ENCODE assay signal across 22 cellular contexts in genomic region chr15:92123848-92124631, GRCh38.
A peak's percentile ranks its signal among the peaks of the same experiment; 100 is the strongest.
DNase-seq lines count a peak whose midpoint lies in the region; ATAC-seq, FAIRE-seq and TF ChIP-seq lines count a peak whose summit lies in the region.
"Had no signal": no experiment of that assay in that cellular context is flagged by ENCODE, and none has a peak within 500 bp of the region (broad histone marks: within the 10 kb centered on the region; RNA-seq: fewer than 3 reads in every experiment).

No MANE protein-coding gene starts in this region.

- no peak overlapping the region for H2BK120ac ChIP-seq in H1 (replicated peaks; ENCODE audit: low read depth, low read length)

- TF ChIP-seq CTCF in H1 (IDR thresholded peaks at IDR 0.05; ENCODE audit: control extremely low read depth in 1 of 3, insufficient read depth in 1 of 3, low read depth in 1 of 3, low read length in 3 of 3): no peak
- TF ChIP-seq CTCF in sigmoid colon (IDR thresholded peaks at IDR 0.05): no peak
- no peak for TF ChIP-seq CTCF in uterus (IDR thresholded peaks at IDR 0.05)

- no peaks in the 10 kb centered on the region for H3K27me3 ChIP-seq in H1 (replicated peaks in 1 of 4; ENCODE audit: control insufficient read depth in 3 of 4, extremely low read depth in 1 of 4, insufficient read depth in 3 of 4, low read length in 3 of 4)
- no peaks in the 10 kb centered on the region for H3K27me3 ChIP-seq in sigmoid colon
- no peaks in the 10 kb centered on the region for H3K27me3 ChIP-seq in uterus
- H3K27me3 ChIP-seq: BLaER1 treated with 17β-estradiol and CSF1 and Interleukin-3, amounts not matched to agents 10 nM and 100 nM; tibial artery had no signal

- H3K36me3 ChIP-seq in H1 (ENCODE audit: control insufficient read depth in 2 of 4, insufficient read depth in 4 of 4, low read length in 3 of 4): peaks cover 0 to 16% (median 0%) of the 10 kb centered on the region in 4 experiments; a peak in 2 of 8 replicates
- peaks cover 0 to 4% (median 0%) of the 10 kb centered on the region in 4 donors for H3K36me3 ChIP-seq in sigmoid colon
- no peaks in the 10 kb centered on the region for H3K36me3 ChIP-seq in uterus

- H3K23ac ChIP-seq in H1 (ENCODE audit: insufficient read length): no peak overlapping the region

- TF ChIP-seq POLR2A in H1 (IDR thresholded peaks at IDR 0.05; ENCODE audit: control extremely low read depth in 1 of 2, low read depth in 2 of 2, low read length in 2 of 2): no peak
- TF ChIP-seq POLR2A in sigmoid colon (IDR thresholded peaks at IDR 0.05): no peak
- TF ChIP-seq POLR2A in uterus (IDR thresholded peaks at IDR 0.05): no peak

- WGBS in H1 (ENCODE audit: extremely low coverage in 1 of 2, insufficient coverage in 1 of 2, insufficient read length in 1 of 2, insufficient replicate concordance in 2 of 2, low coverage in 1 of 2, low lambda C conversion rate in 2 of 2, missing lambda C conversion rate in 1 of 2), 2 experiments: 55% methylated on average over 7 of the region's 7 CpGs; no CpG with 5 or more reads in 1 of the 2 experiments
- 93 to 94% methylated on average over 7 of the region's 7 CpGs for WGBS in sigmoid colon, 2 donors

- peak overlapping the region; percentile 85; the same call in 1 of the 2 replicates for H2BK12ac ChIP-seq in H1 (ENCODE audit: low read depth, low read length)

- H3K9me3 ChIP-seq in H1 (ENCODE audit: insufficient read depth in 2 of 2, low read depth in 1 of 2, low read length in 1 of 2): peaks cover 8 to 10% of the 10 kb centered on the region in 2 experiments
- H3K9me3 ChIP-seq in sigmoid colon: no peaks in the 10 kb centered on the region
- H3K9me3 ChIP-seq in uterus: no peaks in the 10 kb centered on the region
- H3K9me3 ChIP-seq: tibial artery had no signal

- peaks cover 29% of the 10 kb centered on the region for H3K36me3 Mint-ChIP-seq in activated CD8-positive, alpha-beta memory T cell treated with anti-CD3 and anti-CD28 coated beads, Interleukin-2, amount 10 ng/mL, durations not matched to agents 7 days and 5 days

- intact Hi-C loops in sigmoid colon (cut with DNase I) (no loop called here), uterus (cut with DNase I; ENCODE audit: low total_unique reads) (no loop called here), posterior vena cava (cut with DNase I) (no loop called here)

- H3K27me3 Mint-ChIP-seq in activated CD8-positive, alpha-beta memory T cell treated with anti-CD3 and anti-CD28 coated beads, Interleukin-2, amount 10 ng/mL, durations not matched to agents 7 days and 5 days: no peaks in the 10 kb centered on the region

- no peak overlapping the region for H3K56ac ChIP-seq in H1 (replicated peaks; ENCODE audit: insufficient read length, low read depth, low read length)

- H3K79me1 ChIP-seq in H1 (ENCODE audit: low read depth, low read length): no peaks in the 10 kb centered on the region

- H2AK5ac ChIP-seq in H1 (ENCODE audit: low read depth, low read length): no peak overlapping the region

- FAIRE-seq in H1 (lab: Jason Lieb, UNC): peak; percentile 77
- FAIRE-seq: A204.1, GM12878 had no signal

- no peaks in the 10 kb centered on the region for H4K20me1 ChIP-seq in H1 (replicated peaks in 1 of 2; ENCODE audit: control insufficient read depth in 1 of 2, insufficient read depth in 2 of 2, low read length in 2 of 2)
- H4K20me1 ChIP-seq: BLaER1 treated with 17β-estradiol and CSF1 and Interleukin-3, amounts not matched to agents 10 nM and 100 nM had no signal

- TF ChIP-seq RAD21 in H1 (IDR thresholded peaks at IDR 0.05 in 1 of 2, conservative IDR thresholded peaks at IDR 0.05 in 1 of 2; ENCODE audit: low read depth in 2 of 2, low read length in 2 of 2): no peak

- H3K4me3 Mint-ChIP-seq in activated CD8-positive, alpha-beta memory T cell treated with anti-CD3 and anti-CD28 coated beads, Interleukin-2, amount 10 ng/mL, durations not matched to agents 7 days and 5 days: no peak overlapping the region
- H3K4me3 Mint-ChIP-seq: nephron had no signal

- POLR2A ChIA-PET in H1 (lab: Charles Lee; ENCODE audit: partially characterized antibody): interaction anchor here (0.7 to 1.8 kb wide), 5 partner anchors 10 to 594 kb away, joined by 3 to 5 read pairs (median 3); no protein-coding TSS in a partner anchor

- H3K14ac ChIP-seq in H1 (ENCODE audit: insufficient read length): no peak overlapping the region

- no peak overlapping the region for H4K8ac ChIP-seq in H1 (ENCODE audit: extremely low read depth, insufficient read depth, low read length)

- CTCF ChIA-PET in activated CD8-positive, alpha-beta memory T cell treated with anti-CD3 and anti-CD28 coated beads, Interleukin-2, amount 10 ng/mL, durations not matched to agents 7 days and 5 days (lab: Charles Lee): no interaction called here
- CTCF ChIA-PET in H1 (lab: Charles Lee; ENCODE audit: partially characterized antibody): interaction anchor here (0.8 to 2.9 kb wide), 8 partner anchors 9 to 202 kb away, joined by 3 to 11 read pairs (median 4); no protein-coding TSS in a partner anchor

- no peak overlapping the region for H2AFZ ChIP-seq in H1 (ENCODE audit: low read length)

- peak overlapping the region; percentile 21; the same call in 1 of the 2 replicates for H2BK5ac ChIP-seq in H1 (ENCODE audit: low read depth, low read length)

- no peak overlapping the region for H3K4ac ChIP-seq in H1 (replicated peaks; ENCODE audit: insufficient read length, low read depth, low read length)

- peak overlapping the region; percentile 95; the same call in 1 of the 2 replicates for H2BK15ac ChIP-seq in H1 (ENCODE audit: low read length)

- H3K4me1 ChIP-seq in H1 (replicated peaks in 1 of 4; ENCODE audit: control insufficient read depth in 3 of 4, insufficient read depth in 4 of 4, low read length in 3 of 4): peaks cover 6 to 18% (median 11%) of the 10 kb centered on the region in 4 experiments
- H3K4me1 ChIP-seq in sigmoid colon: no peaks in the 10 kb centered on the region
- no peaks in the 10 kb centered on the region for H3K4me1 ChIP-seq in uterus
- H3K4me1 ChIP-seq: BLaER1 treated with 17β-estradiol and CSF1 and Interleukin-3, amounts not matched to agents 10 nM and 100 nM had no signal

- H3K9ac ChIP-seq in H1 (replicated peaks in 1 of 4; ENCODE audit: extremely low read depth in 1 of 4, low read depth in 3 of 4, low read length in 3 of 4): no peak overlapping the region
- H3K9ac ChIP-seq: BLaER1 treated with 17β-estradiol and CSF1 and Interleukin-3, amounts not matched to agents 10 nM and 100 nM had no signal

- no peaks in the 10 kb centered on the region for H3K79me2 ChIP-seq in H1 (ENCODE audit: control insufficient read depth in 1 of 2, insufficient read depth in 2 of 2, low read length in 2 of 2)

- peak overlapping the region; percentile 13 for H4K91ac ChIP-seq in H1 (replicated peaks; ENCODE audit: insufficient read length, low read length)

- H3K18ac ChIP-seq in H1 (ENCODE audit: extremely low read depth, low read length): no peak overlapping the region

- H3K4me3 ChIP-seq in H1 (ENCODE audit: extremely low read depth in 1 of 4, insufficient read depth in 2 of 4, low read depth in 3 of 4, low read length in 4 of 4): no peak overlapping the region
- H3K4me3 ChIP-seq in sigmoid colon: no peak overlapping the region
- H3K4me3 ChIP-seq in uterus: no peak overlapping the region
- H3K4me3 ChIP-seq: BLaER1 treated with 17β-estradiol and CSF1 and Interleukin-3, amounts not matched to agents 10 nM and 100 nM; GM12878; tibial artery had no signal

- H3K27ac Mint-ChIP-seq in activated CD8-positive, alpha-beta memory T cell treated with anti-CD3 and anti-CD28 coated beads, Interleukin-2, amount 10 ng/mL, durations not matched to agents 7 days and 5 days: peak overlapping the region; percentile 8
- H3K27ac Mint-ChIP-seq: nephron had no signal

- peak overlapping the region; percentile 2 to 43; a peak in 3 of 4 replicates for H3K4me2 ChIP-seq in H1 (ENCODE audit: insufficient read depth in 1 of 2, low read depth in 2 of 2, low read length in 2 of 2)
- H3K4me2 ChIP-seq: BLaER1 treated with 17β-estradiol and CSF1 and Interleukin-3, amounts not matched to agents 10 nM and 100 nM had no signal

- no peak overlapping the region for H4K5ac ChIP-seq in H1 (ENCODE audit: insufficient read length, low read depth, low read length)

- H3K23me2 ChIP-seq in H1 (ENCODE audit: low read depth, low read length): no peaks in the 10 kb centered on the region

- no peak for ATAC-seq in activated CD8-positive, alpha-beta memory T cell treated with anti-CD3 and anti-CD28 coated beads, Interleukin-2, amount 10 ng/mL, durations not matched to agents 7 days and 5 days
- ATAC-seq: GM12878 had no signal

- TF ChIP-seq EP300 in H1 (IDR thresholded peaks at IDR 0.05; ENCODE audit: borderline replicate concordance in 1 of 2, low read depth in 2 of 2, low read length in 2 of 2) (peak in 1 of 2 experiments; percentile 15; a peak in 1 of 3 replicates), sigmoid colon (IDR thresholded peaks at IDR 0.05) (no peak)

- H2BK20ac ChIP-seq in H1 (ENCODE audit: low read length): no peak overlapping the region; the same call in 1 of the 2 replicates

- H3K9me3 Mint-ChIP-seq in activated CD8-positive, alpha-beta memory T cell treated with anti-CD3 and anti-CD28 coated beads, Interleukin-2, amount 10 ng/mL, durations not matched to agents 7 days and 5 days (ENCODE audit: low read depth): peaks cover 4% of the 10 kb centered on the region

- no peak overlapping the region for H3K27ac ChIP-seq in H1 (ENCODE audit: low read depth, low read length)
- H3K27ac ChIP-seq in sigmoid colon: no peak overlapping the region
- no peak overlapping the region for H3K27ac ChIP-seq in uterus
- H3K27ac ChIP-seq: BLaER1 treated with 17β-estradiol and CSF1 and Interleukin-3, amounts not matched to agents 10 nM and 100 nM; tibial artery had no signal

- no peak for DNase-seq in activated CD8-positive, alpha-beta memory T cell treated with anti-CD3 and anti-CD28 coated beads, Interleukin-2, amount 10 ng/mL, durations not matched to agents 7 days and 5 days
- no peak for DNase-seq in activated CD8-positive, alpha-beta memory T cell treated with anti-CD3 and anti-CD28 coated beads, Interleukin-2, amount 50 U/mL, for 4 hours
- DNase-seq in H1 (ENCODE audit: low read depth in 1 of 2, low spot score in 2 of 2) (peak in 1 of 2 experiments; percentile 56), iPS-NIHi7 (ENCODE audit: extremely low spot score) (peak; percentile 74), sigmoid colon (peak; percentile 45), uterus (no peak), posterior vena cava (ENCODE audit: low spot score) (no peak), NOMO-1 treated with DMSO at 0.1 percent for 48 hours (lab: John Stamatoyannopoulos, UW; ENCODE audit: unreplicated experiment) (no peak)
- DNase-seq: activated gamma-delta T cell, amniotic stem cell, GF-D8, Karpas-422, mammary epithelial cell, NCI-H1092 treated with DMSO at 0.1 percent for 48 hours, NCI-H2107, NCI-H526 treated with DMSO at 0.1 percent for 48 hours, T-helper 2 cell, tibial artery had no signal

- H3K4me1 Mint-ChIP-seq in activated CD8-positive, alpha-beta memory T cell treated with anti-CD3 and anti-CD28 coated beads, Interleukin-2, amount 10 ng/mL, durations not matched to agents 7 days and 5 days: peaks cover 10% of the 10 kb centered on the region

TF ChIP-seq in H1, 55 proteins besides CTCF, POLR2A, EP300 and RAD21 (continues in another document):
- TF ChIP-seq TCF12 (IDR thresholded peaks at IDR 0.05; ENCODE audit: low read depth, low read length) (0 out of 2 replicates have a peak, but pooled peaks have one; percentile 26), TEAD4 (IDR thresholded peaks at IDR 0.05; ENCODE audit: low read depth, low read length) (0 out of 2 replicates have a peak, but pooled peaks have one; percentile 27)

Comparison
In these comparisons a context has a peak if more than half of its experiments do, and no peak if none do; other contexts are left out.
1. DNase-seq: peak in iPS-NIHi7 (single experiment) and sigmoid colon (single experiment); none in activated CD8-positive, alpha-beta memory T cell treated with anti-CD3 and anti-CD28 coated beads, Interleukin-2, amount 10 ng/mL, durations not matched to agents 7 days and 5 days (single experiment), activated CD8-positive, alpha-beta memory T cell treated with anti-CD3 and anti-CD28 coated beads, Interleukin-2, amount 50 U/mL, for 4 hours (single experiment), uterus (0 of 2), posterior vena cava (single experiment) and NOMO-1 treated with DMSO at 0.1 percent for 48 hours (single experiment).